In the genomic region with DNA sequence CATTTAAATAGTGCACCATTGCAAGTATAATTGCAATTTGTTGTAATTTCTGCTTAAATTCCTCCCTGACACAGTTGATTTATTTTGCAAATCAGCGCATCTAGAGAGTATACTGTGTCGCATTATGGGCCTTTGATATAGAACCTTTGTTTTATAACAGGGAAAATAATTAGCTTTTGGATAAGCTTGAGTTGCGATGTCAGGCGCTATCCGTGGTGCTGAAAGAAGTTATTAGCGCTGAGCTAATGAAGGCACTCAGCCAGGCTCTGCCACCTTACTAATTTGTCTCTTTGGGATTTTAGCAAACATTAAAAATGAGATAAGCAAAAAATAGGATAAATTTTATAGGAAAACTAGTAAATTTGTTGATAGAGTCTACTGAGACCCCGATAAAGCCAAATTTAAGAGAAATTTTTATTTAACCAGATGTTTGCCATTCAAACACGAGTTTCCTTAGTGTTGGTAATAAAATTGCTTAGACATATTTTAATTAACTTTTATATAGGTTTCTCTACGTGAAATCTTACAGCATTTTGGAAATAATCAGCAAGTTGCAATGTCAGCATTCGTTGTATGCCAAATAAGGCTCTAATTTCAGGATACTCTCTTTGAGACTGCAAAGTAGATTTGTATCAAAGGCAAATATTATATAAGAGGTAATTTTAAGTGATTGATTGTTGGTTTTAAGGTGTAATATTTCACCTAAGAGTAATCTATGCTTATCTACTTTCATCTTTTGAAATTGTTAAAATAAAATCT, we compare ENCODE assay signal across 8 cellular contexts.
DNase-seq lines count a peak whose midpoint lies in the region; ATAC-seq and TF ChIP-seq lines count a peak whose summit lies in the region.

No MANE protein-coding gene starts in this region.

- DNase-seq in Caco-2 (peak; percentile 40 to 53), HuH-7.5 (ENCODE audit: low spot score) (peak; percentile 1), kidney epithelial cell (ENCODE audit: low read depth) (peak; percentile 1), chondrocyte (ENCODE audit: low spot score) (no peak), cerebellar nuclear complex (lab: John Stamatoyannopoulos, UW) (no peak), osteocyte (ENCODE audit: extremely low spot score, unreplicated experiment) (no peak)
- DNase-seq in activated CD4-positive, alpha-beta T cell treated with anti-CD3 and anti-CD28 coated beads, Interleukin-2, amount 50 U/mL, for 48 hours, result peak; percentile 3 to 8
- no peak for DNase-seq in activated T-cell treated with anti-CD3 and anti-CD28 coated beads, Interleukin-2, amount 50 U/mL, for 4 hours

- no peaks in the 10 kb centered on the region for H3K27me3 ChIP-seq in Caco-2 (replicated peaks; ENCODE audit: control insufficient read depth, insufficient read depth, low read length)
- H3K27me3 ChIP-seq in kidney epithelial cell (ENCODE audit: control insufficient read depth, insufficient read depth, low read length), result no peaks in the 10 kb centered on the region

- no peak for ATAC-seq in activated T-cell treated with anti-CD3 and anti-CD28 coated beads, Interleukin-2, amount 50 U/mL, for 4 hours

- H3K36me3 Mint-ChIP-seq in Caco-2 (ENCODE audit: insufficient read depth, unreplicated experiment), result no peaks in the 10 kb centered on the region
- H3K36me3 Mint-ChIP-seq in chondrocyte (ENCODE audit: low read depth), result no peaks in the 10 kb centered on the region
- H3K36me3 Mint-ChIP-seq in osteocyte (ENCODE audit: unreplicated experiment), result no peaks in the 10 kb centered on the region
- H3K36me3 Mint-ChIP-seq in activated T-cell treated with anti-CD3 and anti-CD28 coated beads, Interleukin-2, amount 50 U/mL, for 4 hours (ENCODE audit: insufficient read depth), result no peaks in the 10 kb centered on the region

- no peak overlapping the region for H3K27ac Mint-ChIP-seq in Caco-2 (ENCODE audit: unreplicated experiment)
- H3K27ac Mint-ChIP-seq in chondrocyte (ENCODE audit: unreplicated experiment), result no peak overlapping the region
- H3K27ac Mint-ChIP-seq in osteocyte (ENCODE audit: unreplicated experiment), result no peak overlapping the region

- H3K4me1 ChIP-seq in Caco-2, result no peaks in the 10 kb centered on the region

- H3K9me3 Mint-ChIP-seq in Caco-2 (ENCODE audit: unreplicated experiment) (no peaks in the 10 kb centered on the region), chondrocyte (ENCODE audit: low read depth) (no peaks in the 10 kb centered on the region), osteocyte (ENCODE audit: unreplicated experiment) (no peaks in the 10 kb centered on the region)
- H3K9me3 Mint-ChIP-seq in activated T-cell treated with anti-CD3 and anti-CD28 coated beads, Interleukin-2, amount 50 U/mL, for 4 hours, result peaks cover 10% of the 10 kb centered on the region

- H3K4me3 ChIP-seq in Caco-2 (ENCODE audit: low read depth, low read length), result no peak overlapping the region
- H3K4me3 ChIP-seq in kidney epithelial cell (ENCODE audit: low read depth, low read length), result no peak overlapping the region

- H3K36me3 ChIP-seq in Caco-2 (ENCODE audit: control insufficient read depth, insufficient read depth, low read length) (no peaks in the 10 kb centered on the region), kidney epithelial cell (ENCODE audit: control insufficient read depth, insufficient read depth, low read length) (no peaks in the 10 kb centered on the region)

- H3K9me3 ChIP-seq in Caco-2, result no peaks in the 10 kb centered on the region

- intact Hi-C loops in Caco-2 (cut with micrococcal nuclease; ENCODE audit: unreplicated experiment), result no loop called here

- no peaks in the 10 kb centered on the region for H3K4me1 Mint-ChIP-seq in Caco-2 (ENCODE audit: low read depth, unreplicated experiment)
- H3K4me1 Mint-ChIP-seq in chondrocyte (ENCODE audit: low read depth), result no peaks in the 10 kb centered on the region
- H3K4me1 Mint-ChIP-seq in osteocyte (ENCODE audit: unreplicated experiment), result no peaks in the 10 kb centered on the region
- H3K4me1 Mint-ChIP-seq in activated T-cell treated with anti-CD3 and anti-CD28 coated beads, Interleukin-2, amount 50 U/mL, for 4 hours (ENCODE audit: low read depth), result no peaks in the 10 kb centered on the region

- H3K27me3 Mint-ChIP-seq in Caco-2 (ENCODE audit: insufficient read depth, unreplicated experiment), result peaks cover 3% of the 10 kb centered on the region
- no peaks in the 10 kb centered on the region for H3K27me3 Mint-ChIP-seq in chondrocyte (ENCODE audit: low read depth)
- no peaks in the 10 kb centered on the region for H3K27me3 Mint-ChIP-seq in osteocyte (ENCODE audit: unreplicated experiment)
- H3K27me3 Mint-ChIP-seq in activated T-cell treated with anti-CD3 and anti-CD28 coated beads, Interleukin-2, amount 50 U/mL, for 4 hours (ENCODE audit: low read depth), result no peaks in the 10 kb centered on the region

- CTCF ChIA-PET in Caco-2 (lab: Charles Lee), result no interaction called here

- H3K4me3 Mint-ChIP-seq in Caco-2 (ENCODE audit: unreplicated experiment) (no peak overlapping the region), chondrocyte (ENCODE audit: unreplicated experiment) (no peak overlapping the region), osteocyte (ENCODE audit: unreplicated experiment) (no peak overlapping the region)
- H3K4me3 Mint-ChIP-seq in activated T-cell treated with anti-CD3 and anti-CD28 coated beads, Interleukin-2, amount 50 U/mL, for 4 hours, result no peak overlapping the region

- no TSS peak for BruUV-seq in Caco-2 (replicated peaks; lab: Mats Ljungman, UMichigan)

- POLR2A ChIA-PET in Caco-2 (lab: Charles Lee), result no interaction called here

- no peak for TF ChIP-seq CTCF in Caco-2 (IDR thresholded peaks at IDR 0.05; ENCODE audit: insufficient read depth in 1 of 2, low read depth in 1 of 2, low read length in 1 of 2, severe bottlenecking in 1 of 2, unreplicated experiment in 1 of 2)
- TF ChIP-seq CTCF in kidney epithelial cell (IDR thresholded peaks at IDR 0.05; ENCODE audit: insufficient read depth, low read length, poor library complexity, severe bottlenecking), result no peak
- TF ChIP-seq CTCF in chondrocyte (IDR thresholded peaks at IDR 0.05), result no peak
- TF ChIP-seq CTCF in osteocyte (IDR thresholded peaks at IDR 0.05), result no peak

Comparison
In these comparisons a context has a peak if more than half of its experiments do, and no peak if none do; other contexts are left out.
1. DNase-seq: peak in Caco-2 (2 of 2), HuH-7.5 (single experiment), activated CD4-positive, alpha-beta T cell treated with anti-CD3 and anti-CD28 coated beads, Interleukin-2, amount 50 U/mL, for 48 hours (2 of 2) and kidney epithelial cell (single experiment); none in chondrocyte (single experiment), cerebellar nuclear complex (0 of 2), osteocyte (single experiment) and activated T-cell treated with anti-CD3 and anti-CD28 coated beads, Interleukin-2, amount 50 U/mL, for 4 hours (single experiment).